In the genomic region with DNA sequence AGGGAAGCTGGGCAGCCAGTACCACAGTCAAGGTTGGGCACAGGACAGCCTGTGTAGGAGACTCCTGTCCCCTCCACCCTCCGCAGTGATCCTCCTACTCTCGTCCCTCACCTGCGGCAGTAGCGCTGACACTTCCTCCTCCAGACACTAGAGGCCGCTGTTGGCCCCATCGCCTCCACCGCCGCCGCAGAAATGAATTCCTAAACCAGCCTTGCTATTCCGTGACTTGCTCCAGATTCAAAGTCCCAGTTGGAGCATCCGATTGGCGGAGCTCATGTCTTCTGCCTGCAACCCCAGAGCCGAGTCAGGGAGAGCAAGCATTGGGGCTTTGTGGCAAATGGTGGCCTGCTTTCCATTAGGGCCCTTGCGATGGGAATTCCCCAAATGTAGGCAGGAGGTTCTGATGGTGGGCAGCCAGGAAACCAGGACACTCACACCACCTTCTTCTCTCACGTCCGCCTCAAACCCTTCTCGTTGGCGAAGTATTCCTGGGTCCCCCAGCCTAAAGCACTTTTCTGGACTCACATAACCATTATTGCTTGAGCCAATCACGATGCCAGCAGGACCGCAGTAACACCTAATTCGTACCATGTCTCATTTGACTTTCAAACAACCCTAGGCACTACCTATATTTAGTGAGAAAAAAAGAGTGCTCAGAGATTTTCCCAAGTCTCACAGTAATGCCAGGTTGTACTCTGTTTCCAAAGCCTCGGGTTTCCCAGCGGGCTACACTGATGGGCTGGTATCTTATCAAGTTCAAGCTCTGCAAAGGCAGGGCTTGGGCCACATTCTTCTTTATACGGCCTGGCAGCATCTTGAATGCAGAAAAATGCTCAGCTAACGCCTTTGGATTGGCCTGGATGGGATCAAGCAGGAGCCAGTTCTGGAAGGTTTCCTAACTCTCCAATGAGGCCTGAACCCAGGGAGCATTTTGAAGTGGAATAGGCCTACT, we compare ENCODE assay signal across 8 cellular contexts. TPM values are rescaled to one million over a fixed set of nuclear protein-coding genes. Genes with fewer than 3 reads are reported as not detected.
A peak's percentile ranks its signal among the peaks of the same experiment; 100 is the strongest.
DNase-seq lines count a peak whose midpoint lies in the region; ATAC-seq and TF ChIP-seq lines count a peak whose summit lies in the region.

No MANE protein-coding gene starts in this region.

- peak overlapping the region; percentile 97 to 99 for H3K27ac Mint-ChIP-seq in natural killer cell

- peak overlapping the region; percentile 52 for H3K9ac ChIP-seq in fibroblast of lung (ENCODE audit: insufficient read depth, low read length)

- peaks cover 31 to 44% of the 10 kb centered on the region in 2 donors for H3K4me1 Mint-ChIP-seq in natural killer cell

- POLR2A ChIA-PET in A673 (lab: Charles Lee; ENCODE audit: low non-redundant PET) = interaction anchor here (0.6 kb wide), 1 partner anchor 107 kb away, joined by 3 read pairs; no protein-coding TSS in a partner anchor
- POLR2A ChIA-PET in PC-9 (lab: Charles Lee; ENCODE audit: unreplicated experiment) = interaction anchor here (0.5 to 1.2 kb wide), 5 partner anchors 23 to 59 kb away, joined by 3 to 15 read pairs (median 4); no protein-coding TSS in a partner anchor

- intact Hi-C loops in A673 (cut with micrococcal nuclease; ENCODE audit: unreplicated experiment) (loop anchor here (5.0 kb wide), 1 partner anchor 116 kb away; the partner anchor contains the start of gene NHEJ1), PC-9 (cut with micrococcal nuclease; ENCODE audit: unreplicated experiment) (loop anchor here (2.0 to 10.0 kb wide), 2 partner anchors 71 to 383 kb away; partner anchors contain the start of gene ZFAND2B), natural killer cell (cut with micrococcal nuclease) (loop anchor here (1.0 kb wide), 1 partner anchor 74 kb away; no protein-coding TSS in a partner anchor)

- no peaks in the 10 kb centered on the region for H3K27me3 ChIP-seq in A673 (replicated peaks; ENCODE audit: insufficient read depth, low read depth, low read length, poor library complexity)
- H3K27me3 ChIP-seq in PC-9 (ENCODE audit: insufficient read depth, low read depth) = no peaks in the 10 kb centered on the region
- no peaks in the 10 kb centered on the region for H3K27me3 ChIP-seq in fibroblast of lung (ENCODE audit: control insufficient read depth, insufficient read depth, low read length)

- peaks cover 38% of the 10 kb centered on the region for H3F3A ChIP-seq in PC-9 (ENCODE audit: insufficient read depth, low read depth)

- no TSS peak for BruUV-seq in A673 (replicated peaks; lab: Mats Ljungman, UMichigan)
- no TSS peak for BruUV-seq in PC-9 (replicated peaks; lab: Mats Ljungman, UMichigan)

- H4K20me1 ChIP-seq in PC-9 (ENCODE audit: insufficient read depth) (no peaks in the 10 kb centered on the region), fibroblast of lung (ENCODE audit: control insufficient read depth, extremely low read depth, insufficient read depth, low read length) (no peaks in the 10 kb centered on the region)

- H3K36me3 ChIP-seq in A673 (ENCODE audit: insufficient read depth, low read length, poor library complexity, severe bottlenecking) = no peaks in the 10 kb centered on the region
- H3K36me3 ChIP-seq in PC-9 (ENCODE audit: low read depth) = no peaks in the 10 kb centered on the region
- H3K36me3 ChIP-seq in fibroblast of lung (ENCODE audit: control insufficient read depth, insufficient read depth, low read length) = peaks cover 18% of the 10 kb centered on the region

- CTCF ChIA-PET in A673 (lab: Charles Lee) (interaction anchor here (0.9 to 3.4 kb wide), 6 partner anchors 17 to 252 kb away, joined by 3 to 22 read pairs (median 6); partner anchors contain the start of genes DNPEP and TUBA4B), PC-9 (lab: Charles Lee) (interaction anchor here (0.6 to 2.3 kb wide), 3 partner anchors 17 to 705 kb away, joined by 4 to 13 read pairs (median 6); no protein-coding TSS in a partner anchor)

- TF ChIP-seq CTCF in A673 (conservative IDR thresholded peaks at IDR 0.05; ENCODE audit: low read depth, low read length) = peak; percentile 98
- TF ChIP-seq CTCF in PC-9 (conservative IDR thresholded peaks at IDR 0.05) = peak; percentile 96
- peak; percentile 95 to 96 for TF ChIP-seq CTCF in fibroblast of lung (conservative IDR thresholded peaks at IDR 0.05 in 1 of 2, IDR thresholded peaks at IDR 0.05 in 1 of 2; ENCODE audit: low read depth in 1 of 2, low read length in 2 of 2)
- peak; percentile 97 for TF ChIP-seq CTCF in natural killer cell (IDR thresholded peaks at IDR 0.05)

- H3K4me1 ChIP-seq in A673 (ENCODE audit: insufficient read depth, low read length, poor library complexity, severe bottlenecking) (peaks cover 20% of the 10 kb centered on the region), PC-9 (replicated peaks; ENCODE audit: insufficient read depth) (peaks cover 51% of the 10 kb centered on the region), fibroblast of lung (ENCODE audit: control insufficient read depth, extremely low read depth, insufficient read depth, low read length) (peaks cover 29% of the 10 kb centered on the region)

- H3K4me3 ChIP-seq in A673 (ENCODE audit: low read depth, low read length, poor library complexity, severe bottlenecking) (no peak overlapping the region), PC-9 (peak overlapping the region; percentile 81; the same call in 1 of the 2 replicates), fibroblast of lung (replicated peaks in 1 of 4; ENCODE audit: control extremely low read depth in 1 of 4, insufficient read depth in 1 of 4, low read depth in 3 of 4, low read length in 4 of 4) (no peak overlapping the region)

- 0 out of 2 replicates have a peak, but pooled peaks cover 3% of the 10 kb centered on the region for H3K79me2 ChIP-seq in PC-9 (ENCODE audit: low read depth)
- peaks cover 8% of the 10 kb centered on the region for H3K79me2 ChIP-seq in fibroblast of lung (ENCODE audit: control insufficient read depth, insufficient read depth, low read length)

- H3K27me3 Mint-ChIP-seq in natural killer cell (ENCODE audit: low read depth in 2 of 2) = no peaks in the 10 kb centered on the region

- peak overlapping the region; percentile 90 for H3K27ac ChIP-seq in A673 (ENCODE audit: low read depth, low read length, poor library complexity, severe bottlenecking)
- H3K27ac ChIP-seq in PC-9 = peak overlapping the region; percentile 51
- H3K27ac ChIP-seq in fibroblast of lung (ENCODE audit: insufficient read depth, low read length) = peak overlapping the region; percentile 91

- no peaks in the 10 kb centered on the region for H3K36me3 Mint-ChIP-seq in natural killer cell

- H3K9me3 ChIP-seq in A673 (ENCODE audit: low read depth, low read length, poor library complexity, severe bottlenecking) (no peaks in the 10 kb centered on the region), PC-9 (ENCODE audit: insufficient read depth, low read depth) (no peaks in the 10 kb centered on the region), fibroblast of lung (ENCODE audit: control insufficient read depth, insufficient read depth, low read depth, low read length) (no peaks in the 10 kb centered on the region)

- ATAC-seq in GM18520 (IDR thresholded peaks at IDR 0.05; ENCODE audit: unreplicated experiment) = peak; percentile 12
- ATAC-seq in natural killer cell = no peak
- no peak for ATAC-seq in stimulated activated naive CD8-positive, alpha-beta T cell treated with anti-CD3 and anti-CD28 coated beads, Interleukin-15, Interleukin-2, amounts not matched to agents 100 U/mL and 50 U/mL, for 24 hours

- peak overlapping the region; percentile 94 for H3K4me3 Mint-ChIP-seq in natural killer cell

- H3K9me2 ChIP-seq in PC-9 (ENCODE audit: insufficient read depth) = no peaks in the 10 kb centered on the region

- H2AFZ ChIP-seq in PC-9 = no peak overlapping the region
- H2AFZ ChIP-seq in fibroblast of lung (ENCODE audit: low read length) = peak overlapping the region; percentile 88

- H3K4me2 ChIP-seq in PC-9 = peak overlapping the region; percentile 93
- peak overlapping the region; percentile 75 for H3K4me2 ChIP-seq in fibroblast of lung (ENCODE audit: extremely low read depth, insufficient read depth, low read length)

- DNase-seq in A673 (ENCODE audit: low spot score) (peak; percentile 85), HuH-7 (ENCODE audit: low spot score) (peak; percentile 84), PC-9 (peak; percentile 60 to 82), activated T-helper 1 cell treated with Interleukin-2 at 50 U/mL for 16 hours (ENCODE audit: low read depth) (peak; percentile 57), fibroblast of lung (ENCODE audit: low read depth in 2 of 2) (peak; percentile 73 to 76), natural killer cell (peak; percentile 76)
- peak; percentile 82 for DNase-seq in stimulated activated naive CD8-positive, alpha-beta T cell treated with anti-CD3 and anti-CD28 coated beads, Interleukin-15, Interleukin-2, amounts not matched to agents 100 U/mL and 50 U/mL, for 24 hours

- no peaks in the 10 kb centered on the region for H3K9me3 Mint-ChIP-seq in natural killer cell

RNA-seq across cellular contexts. Expression of gene DNAJB2, which starts 1.2 kb away (rescaled TPM):
- total RNA-seq in A673 (2021) (24.4 and 24.6 TPM in 2 replicates), PC-9 (2021) (38.5 and 47.5 TPM in 2 replicates), fibroblast of lung (55.2 and 81.3 TPM in 2 replicates), natural killer cell (100 to 1,000 TPM in 1 of 3 donors, 10 to 100 TPM in 2; 70.3 to 108 (median 98.3) TPM)
- polyA plus RNA-seq in fibroblast of lung = 24.9 and 29.8 TPM in 2 replicates
- polyA plus RNA-seq in fibroblast of lung (2012) = 41.3 and 41.7 TPM in 2 replicates
- 72.4 and 88.4 TPM in 2 replicates for polyA minus RNA-seq in fibroblast of lung (ENCODE audit: low replicate concordance)

RNA-seq across cellular contexts. Expression of gene TUBA4A, which starts 24.3 kb away (rescaled TPM):
- total RNA-seq in A673 (2021) = 62.9 and 68.0 TPM in 2 replicates
- 118 and 157 TPM in 2 replicates for total RNA-seq in PC-9 (2021)
- total RNA-seq in fibroblast of lung = 5.6 and 7.7 TPM in 2 replicates
- 14.7 and 34.2 TPM in 2 replicates for polyA plus RNA-seq in fibroblast of lung
- polyA plus RNA-seq in fibroblast of lung (2012) = 9.0 and 21.6 TPM in 2 replicates
- polyA minus RNA-seq in fibroblast of lung (ENCODE audit: low replicate concordance) = 32.2 and 48.9 TPM in 2 replicates
- 100 to 1,000 TPM; 145 to 188 (median 146) TPM for total RNA-seq in natural killer cell

RNA-seq across cellular contexts. Expression of gene TUBA4B, which starts 24.9 kb away (rescaled TPM):
- not detected in 2 replicates for total RNA-seq in A673 (2021)
- total RNA-seq in PC-9 (2021) = not detected in 2 replicates
- not detected in 2 replicates for total RNA-seq in fibroblast of lung
- polyA plus RNA-seq in fibroblast of lung = not detected in 2 replicates
- polyA plus RNA-seq in fibroblast of lung (2012) = not detected in 2 replicates
- polyA minus RNA-seq in fibroblast of lung (ENCODE audit: low replicate concordance) = not detected in 2 replicates
- total RNA-seq in natural killer cell = not detected

RNA-seq across cellular contexts. Expression of gene PTPRN, which starts 31.2 kb away (rescaled TPM):
- 0.30 TPM in 1 of 2 replicates, not detected in the other for total RNA-seq in A673 (2021)
- total RNA-seq in PC-9 (2021) = not detected in 2 replicates
- total RNA-seq in fibroblast of lung = 3.5 and 10.8 TPM in 2 replicates
- 0.28 and 0.55 TPM in 2 replicates for polyA plus RNA-seq in fibroblast of lung
- polyA plus RNA-seq in fibroblast of lung (2012) = 1.3 and 1.4 TPM in 2 replicates
- polyA minus RNA-seq in fibroblast of lung (ENCODE audit: low replicate concordance) = 0.93 and 0.94 TPM in 2 replicates
- total RNA-seq in natural killer cell = under 1 TPM in 2 of 3 donors, not detected in 1; 0.23 to 0.35 TPM

RNA-seq across cellular contexts. Expression of gene STK16, which starts 32.7 kb away (rescaled TPM):
- 22.0 and 27.6 TPM in 2 replicates for total RNA-seq in A673 (2021)
- 39.6 and 47.2 TPM in 2 replicates for total RNA-seq in PC-9 (2021)
- 26.7 and 30.7 TPM in 2 replicates for total RNA-seq in fibroblast of lung
- polyA plus RNA-seq in fibroblast of lung = 35.7 and 42.8 TPM in 2 replicates
- polyA plus RNA-seq in fibroblast of lung (2012) = 32.5 and 40.0 TPM in 2 replicates
- polyA minus RNA-seq in fibroblast of lung (ENCODE audit: low replicate concordance) = 63.1 and 132 TPM in 2 replicates
- total RNA-seq in natural killer cell = 10 to 100 TPM; 28.7 to 32.5 (median 32.4) TPM
